ENCODE assay signal across 1 cellular context in genomic region chr2:219543596-219544358, GRCh38.
TF ChIP-seq lines count a peak whose summit lies in the region.

TSS of gene CHPF (minus strand) at chr2:219543809. CDS start at chr2:219543538, 271 bp downstream.
TSS of gene TMEM198 (plus strand) at chr2:219544028. CDS start at chr2:219544728, 700 bp downstream.

TF ChIP-seq in HepG2, 621 proteins besides CTCF, POLR2A, EP300 and RAD21 (continued from another document and continues in another):
- no peak for TF ChIP-seq ZNF646 (CRISPR knock-in tag; IDR thresholded peaks at IDR 0.05)
- TF ChIP-seq ZNF30 (CRISPR knock-in tag; IDR thresholded peaks at IDR 0.05) = no peak
- peak; percentile 90; the same call in 1 of the 2 replicates for TF ChIP-seq BRF2 (CRISPR knock-in tag; IDR thresholded peaks at IDR 0.05)
- peak; percentile 53; the same call in 1 of the 2 replicates for TF ChIP-seq HMG20A (CRISPR knock-in tag; IDR thresholded peaks at IDR 0.05; ENCODE audit: borderline replicate concordance)
- TF ChIP-seq ZNF44 (CRISPR knock-in tag; IDR thresholded peaks at IDR 0.05) = peak; percentile 68
- TF ChIP-seq TEAD3 (CRISPR knock-in tag; optimal IDR thresholded peaks at IDR 0.05; ENCODE audit: borderline replicate concordance) = no peak
- no peak for TF ChIP-seq TCF12 (IDR thresholded peaks at IDR 0.05)
- peak; percentile 75; the same call in 1 of the 2 replicates for TF ChIP-seq TCF12 (CRISPR knock-in tag; IDR thresholded peaks at IDR 0.05)
- peak; percentile 88 for TF ChIP-seq JUN (CRISPR knock-in tag; IDR thresholded peaks at IDR 0.05)
- no peak; the same call in 1 of the 2 replicates for TF ChIP-seq ZNF296 (CRISPR knock-in tag; conservative IDR thresholded peaks at IDR 0.05)
- TF ChIP-seq KLF9 (CRISPR knock-in tag; IDR thresholded peaks at IDR 0.05; ENCODE audit: low read depth) = no peak
- TF ChIP-seq XBP1 (CRISPR knock-in tag; IDR thresholded peaks at IDR 0.05) = peak; percentile 91; the same call in 1 of the 2 replicates
- peak; percentile 75 for TF ChIP-seq HNF1B (CRISPR knock-in tag; IDR thresholded peaks at IDR 0.05)
- TF ChIP-seq ZNF569 (CRISPR knock-in tag; IDR thresholded peaks at IDR 0.05; ENCODE audit: borderline replicate concordance) = 0 out of 2 replicates have a peak, but pooled peaks have one; percentile 47
- TF ChIP-seq PLRG1 (conservative IDR thresholded peaks at IDR 0.05) = no peak
- TF ChIP-seq RBM22 (optimal IDR thresholded peaks at IDR 0.05; ENCODE audit: low read length) = peak; percentile 50
- TF ChIP-seq ZFP91 (CRISPR knock-in tag; IDR thresholded peaks at IDR 0.05; ENCODE audit: borderline replicate concordance) = peak; percentile 99
- TF ChIP-seq NONO (IDR thresholded peaks at IDR 0.05) = no peak
- TF ChIP-seq NONO (CRISPR knock-in tag; conservative IDR thresholded peaks at IDR 0.05) = peak; percentile 75
- TF ChIP-seq RFX1 (IDR thresholded peaks at IDR 0.05) = no peak
- TF ChIP-seq TP53 (CRISPR knock-in tag; conservative IDR thresholded peaks at IDR 0.05) = peak; percentile 65
- TF ChIP-seq U2AF1 (optimal IDR thresholded peaks at IDR 0.05; ENCODE audit: low read depth, low read length) = peak; percentile 54
- no peak for TF ChIP-seq ZNF703 (CRISPR knock-in tag; IDR thresholded peaks at IDR 0.05; ENCODE audit: borderline replicate concordance)
- TF ChIP-seq MEF2D (CRISPR knock-in tag; IDR thresholded peaks at IDR 0.05) = peak; percentile 57
- peak; percentile 79 for TF ChIP-seq AKAP8 (CRISPR knock-in tag; IDR thresholded peaks at IDR 0.05)
- peak; percentile 90; the same call in 1 of the 2 replicates for TF ChIP-seq MEIS1 (CRISPR knock-in tag; IDR thresholded peaks at IDR 0.05; ENCODE audit: borderline replicate concordance)
- peak; percentile 97; the same call in 2 of the 3 replicates for TF ChIP-seq MXI1 (IDR thresholded peaks at IDR 0.05; ENCODE audit: borderline replicate concordance, low read depth, low read length)
- TF ChIP-seq THAP8 (CRISPR knock-in tag; IDR thresholded peaks at IDR 0.05; ENCODE audit: borderline replicate concordance) = peak; percentile 68; the same call in 1 of the 2 replicates
- TF ChIP-seq ZNF460 (CRISPR knock-in tag; IDR thresholded peaks at IDR 0.05; ENCODE audit: borderline replicate concordance) = peak; percentile 32; the same call in 1 of the 2 replicates
- TF ChIP-seq NBN (conservative IDR thresholded peaks at IDR 0.05) = no peak
- TF ChIP-seq ZNF883 (CRISPR knock-in tag; IDR thresholded peaks at IDR 0.05; ENCODE audit: not compliant biosample characterization) = peak; percentile 96
- peak; percentile 97 for TF ChIP-seq KDM2A (CRISPR knock-in tag; IDR thresholded peaks at IDR 0.05; ENCODE audit: borderline replicate concordance, low read depth)
- peak; percentile 56 for TF ChIP-seq PITX1 (CRISPR knock-in tag; IDR thresholded peaks at IDR 0.05)
- peak; percentile 86 for TF ChIP-seq ZNF598 (CRISPR knock-in tag; IDR thresholded peaks at IDR 0.05; ENCODE audit: borderline replicate concordance)
- TF ChIP-seq HNRNPUL1 (IDR thresholded peaks at IDR 0.05; ENCODE audit: low read depth, low read length) = 0 out of 2 replicates have a peak, but pooled peaks have one; percentile 34
- peak; percentile 91 for TF ChIP-seq ZNF589 (CRISPR knock-in tag; conservative IDR thresholded peaks at IDR 0.05)
- TF ChIP-seq ZSCAN5A (CRISPR knock-in tag; IDR thresholded peaks at IDR 0.05; ENCODE audit: borderline replicate concordance) = no peak; the same call in 1 of the 2 replicates
- TF ChIP-seq HCFC1 (IDR thresholded peaks at IDR 0.05; ENCODE audit: low read depth, low read length) = peak; percentile 61
- TF ChIP-seq ZNF382 (CRISPR knock-in tag; IDR thresholded peaks at IDR 0.05; ENCODE audit: borderline replicate concordance) = no peak
- TF ChIP-seq EZH2 (conservative IDR thresholded peaks at IDR 0.05; ENCODE audit: low read depth, low read length) = no peak
- TF ChIP-seq HNF4G (IDR thresholded peaks at IDR 0.05; ENCODE audit: borderline replicate concordance, low read depth, low read length) = no peak
- no peak for TF ChIP-seq HNF4G (CRISPR knock-in tag; IDR thresholded peaks at IDR 0.05; ENCODE audit: borderline replicate concordance, low read depth)
- peak; percentile 97 for TF ChIP-seq ZNF136 (CRISPR knock-in tag; IDR thresholded peaks at IDR 0.05; ENCODE audit: low read depth)
- peak; percentile 8; the same call in 1 of the 2 replicates for TF ChIP-seq ZNF501 (CRISPR knock-in tag; IDR thresholded peaks at IDR 0.05)
- TF ChIP-seq ZMAT5 (CRISPR knock-in tag; IDR thresholded peaks at IDR 0.05; ENCODE audit: borderline replicate concordance, low read depth) = no peak
- no peak for TF ChIP-seq ZNF547 (CRISPR knock-in tag; IDR thresholded peaks at IDR 0.05)
- TF ChIP-seq MYC (CRISPR knock-in tag; IDR thresholded peaks at IDR 0.05; ENCODE audit: borderline replicate concordance) = peak; percentile 80
- TF ChIP-seq NFKB2 (CRISPR knock-in tag; IDR thresholded peaks at IDR 0.05; ENCODE audit: borderline replicate concordance) = peak; percentile 97
- no peak for TF ChIP-seq ZNF546 (CRISPR knock-in tag; conservative IDR thresholded peaks at IDR 0.05)
- TF ChIP-seq USF2 (IDR thresholded peaks at IDR 0.05; ENCODE audit: low read depth, low read length) = no peak
- no peak for TF ChIP-seq USF2 (CRISPR knock-in tag; IDR thresholded peaks at IDR 0.05; ENCODE audit: borderline replicate concordance)
